ENCODE assay signal across 16 cellular contexts in genomic region chr3:150346956-150347863, GRCh38.
DNase-seq lines count a peak whose midpoint lies in the region; ATAC-seq and TF ChIP-seq lines count a peak whose summit lies in the region.
"Had no signal": no experiment of that assay in that cellular context is flagged by ENCODE, and none has a peak within 500 bp of the region (broad histone marks: within the 10 kb centered on the region; RNA-seq: fewer than 3 reads in every experiment).

No MANE protein-coding gene starts in this region.

- H3K9me3 Mint-ChIP-seq in mesothelial cell of epicardium = no peaks in the 10 kb centered on the region
- H3K9me3 Mint-ChIP-seq: T-helper 2 cell treated with Interferon-gamma antibody and Interleukin-4, amounts not matched to agents 5 μg/mL and 100 μg/mL, for 36 hours had no signal

- H3K9me3 ChIP-seq in right cardiac atrium (ENCODE audit: control insufficient read depth, low read length) (no peaks in the 10 kb centered on the region), adrenal gland (replicated peaks in 1 of 3) (no peaks in the 10 kb centered on the region), gastroesophageal sphincter (no peaks in the 10 kb centered on the region)

- H3K27ac ChIP-seq in right cardiac atrium (ENCODE audit: low read length) = peak overlapping the region; percentile 61
- peak overlapping the region; percentile 6 to 39 for H3K27ac ChIP-seq in coronary artery
- no peak overlapping the region for H3K27ac ChIP-seq in adrenal gland
- no peak overlapping the region for H3K27ac ChIP-seq in gastroesophageal sphincter
- H3K27ac ChIP-seq: KMS-11 had no signal

- no peaks in the 10 kb centered on the region for H3K4me1 ChIP-seq in right cardiac atrium (ENCODE audit: control insufficient read depth, insufficient read depth, low read length)
- H3K4me1 ChIP-seq in adrenal gland (replicated peaks in 1 of 2) = peaks cover 4 to 5% of the 10 kb centered on the region in 2 donors
- H3K4me1 ChIP-seq in gastroesophageal sphincter = peaks cover 0 to 21% (median 4%) of the 10 kb centered on the region in 3 donors

- TF ChIP-seq EP300 in gastroesophageal sphincter (IDR thresholded peaks at IDR 0.05) = no peak

- H3K27ac Mint-ChIP-seq in mesothelial cell of epicardium = peak overlapping the region; percentile 95
- H3K27ac Mint-ChIP-seq: activated CD8-positive, alpha-beta T cell treated with anti-CD3 and anti-CD28 coated beads, Interleukin-2, amount 10 ng/mL, durations not matched to agents 7 days and 5 days; progenitor cell of endocrine pancreas; T-helper 2 cell treated with Interferon-gamma antibody and Interleukin-4, amounts not matched to agents 5 μg/mL and 100 μg/mL, for 36 hours had no signal

- H3K4me3 ChIP-seq in right cardiac atrium (ENCODE audit: low read length) (no peak overlapping the region), coronary artery (no peak overlapping the region), adrenal gland (no peak overlapping the region), gastroesophageal sphincter (no peak overlapping the region)
- H3K4me3 ChIP-seq: lung had no signal

- ATAC-seq in right cardiac atrium (no peak), left ventricle myocardium superior (no peak), GM19035 (IDR thresholded peaks at IDR 0.05; ENCODE audit: unreplicated experiment) (no peak), gastroesophageal sphincter (no peak)
- ATAC-seq: activated CD8-positive, alpha-beta T cell treated with anti-CD3 and anti-CD28 coated beads, Interleukin-2, amount 10 ng/mL, durations not matched to agents 7 days and 5 days had no signal

- POLR2A ChIA-PET in HEK293T (lab: Yijun Ruan, JAX) = interaction anchor here (0.7 to 2.0 kb wide), 2 partner anchors 29 to 61 kb away, joined by 3 to 7 read pairs; partner anchors contain the start of gene TSC22D2

- CTCF ChIA-PET in HEK293T (lab: Yijun Ruan, JAX) = interaction anchor here (0.9 kb wide), 1 partner anchor 385 kb away, joined by 3 read pairs; no protein-coding TSS in a partner anchor

- intact Hi-C loops in right cardiac atrium (cut with DNase I) (no loop called here), left ventricle myocardium superior (cut with micrococcal nuclease) (no loop called here), adrenal gland (cut with DNase I) (no loop called here)

- no peaks in the 10 kb centered on the region for H3K27me3 Mint-ChIP-seq in mesothelial cell of epicardium (ENCODE audit: low read depth)
- H3K27me3 Mint-ChIP-seq: progenitor cell of endocrine pancreas had no signal

- peak overlapping the region; percentile 29 for H3K4me3 Mint-ChIP-seq in mesothelial cell of epicardium
- H3K4me3 Mint-ChIP-seq: activated CD8-positive, alpha-beta T cell treated with anti-CD3 and anti-CD28 coated beads, Interleukin-2, amount 10 ng/mL, durations not matched to agents 7 days and 5 days; T-helper 2 cell treated with Interferon-gamma antibody and Interleukin-4, amounts not matched to agents 5 μg/mL and 100 μg/mL, for 36 hours had no signal

- TF ChIP-seq POLR2A in adrenal gland (IDR thresholded peaks at IDR 0.05) (no peak), gastroesophageal sphincter (IDR thresholded peaks at IDR 0.05) (no peak)

- 60% methylated on average over 10 of the region's 10 CpGs for WGBS in right cardiac atrium
- 79 to 88% (median 87%) methylated on average over 10 of the region's 10 CpGs for WGBS in adrenal gland, 4 donors
- 69 to 79% methylated on average over 10 of the region's 10 CpGs for WGBS in gastroesophageal sphincter (ENCODE audit: low coverage in 1 of 2), 2 donors

- peaks cover 90% of the 10 kb centered on the region for H3K4me1 Mint-ChIP-seq in mesothelial cell of epicardium

- H3K27me3 ChIP-seq in right cardiac atrium (ENCODE audit: control insufficient read depth, insufficient read depth) (no peaks in the 10 kb centered on the region), adrenal gland (no peaks in the 10 kb centered on the region), gastroesophageal sphincter (no peaks in the 10 kb centered on the region)

- TF ChIP-seq CTCF in coronary artery (IDR thresholded peaks at IDR 0.05) (no peak), mesothelial cell of epicardium (IDR thresholded peaks at IDR 0.05; ENCODE audit: unreplicated experiment) (no peak), adrenal gland (IDR thresholded peaks at IDR 0.05) (no peak), gastroesophageal sphincter (IDR thresholded peaks at IDR 0.05) (no peak)

- H3K36me3 Mint-ChIP-seq in mesothelial cell of epicardium = no peaks in the 10 kb centered on the region

- no peak for DNase-seq in right cardiac atrium
- no peak for DNase-seq in left ventricle myocardium superior
- DNase-seq in coronary artery (ENCODE audit: low spot score) = no peak
- no peak for DNase-seq in mesothelial cell of epicardium (ENCODE audit: low spot score in 2 of 2, unreplicated experiment in 2 of 2)
- no peak for DNase-seq in HEK293T (ENCODE audit: extremely low spot score)
- no peak for DNase-seq in adrenal gland
- DNase-seq: activated CD8-positive, alpha-beta T cell treated with anti-CD3 and anti-CD28 coated beads, Interleukin-2, amount 10 ng/mL, durations not matched to agents 7 days and 5 days; activated naive CD4-positive, alpha-beta T cell treated with anti-CD3 and anti-CD28 coated beads, Interleukin-2, amount 50 U/mL, for 16 hours; DMS79; NCI-H2081 treated with DMSO at 0.1 percent for 48 hours had no signal

- H3K36me3 ChIP-seq in adrenal gland (replicated peaks in 1 of 2) (no peaks in the 10 kb centered on the region), gastroesophageal sphincter (no peaks in the 10 kb centered on the region)

TF ChIP-seq in HEK293T, 16 proteins besides CTCF, POLR2A, EP300 and RAD21:
- TF ChIP-seq HDGF (IDR thresholded peaks at IDR 0.05; ENCODE audit: borderline replicate concordance) (no peak), SUZ12 (IDR thresholded peaks at IDR 0.05) (no peak), SP1 (IDR thresholded peaks at IDR 0.05) (no peak), FOXA1 (IDR thresholded peaks at IDR 0.05) (no peak), LEF1 (IDR thresholded peaks at IDR 0.05; ENCODE audit: borderline replicate concordance) (no peak), ZNF384 (IDR thresholded peaks at IDR 0.05) (no peak), NFRKB (IDR thresholded peaks at IDR 0.05) (no peak), ELF4 (IDR thresholded peaks at IDR 0.05) (no peak)

Comparison
In these comparisons a context has a peak if more than half of its experiments do, and no peak if none do; other contexts are left out.
1. H3K27ac ChIP-seq: peak in right cardiac atrium (single experiment) and coronary artery (2 of 2); none in adrenal gland (0 of 5) and gastroesophageal sphincter (0 of 4).